Comparison of ENCODE assay signal across 18 cellular contexts in genomic region chr1:60427194-60427593, GRCh38.
A peak's percentile ranks its signal among the peaks of the same experiment; 100 is the strongest.
DNase-seq lines count a peak whose midpoint lies in the region; ATAC-seq and TF ChIP-seq lines count a peak whose summit lies in the region.
"Had no signal": no experiment of that assay in that cellular context is flagged by ENCODE, and none has a peak within 500 bp of the region (broad histone marks: within the 10 kb centered on the region; RNA-seq: fewer than 3 reads in every experiment).

No MANE protein-coding gene starts in this region.

- no peaks in the 10 kb centered on the region for H4K20me1 ChIP-seq in OCI-LY7 (ENCODE audit: insufficient read depth, low read length)

- no peak overlapping the region for H2AFZ ChIP-seq in OCI-LY7 (ENCODE audit: low read length)

- H3K27ac ChIP-seq in VCaP (peak overlapping the region; percentile 43), OCI-LY7 (ENCODE audit: low read depth, low read length, poor library complexity, severe bottlenecking) (no peak overlapping the region)
- H3K27ac ChIP-seq: KMS-11 had no signal

- in situ Hi-C loops in G401 (cut with HindIII; ENCODE audit: low sequenced_read_pairs) = no loop called here

- no peak for TF ChIP-seq CTCF in VCaP (conservative IDR thresholded peaks at IDR 0.05)
- TF ChIP-seq CTCF in OCI-LY7 (conservative IDR thresholded peaks at IDR 0.05; ENCODE audit: low read length) = no peak

- intact Hi-C loops in OCI-LY7 (cut with micrococcal nuclease; ENCODE audit: unreplicated experiment) = no loop called here

- BruUV-seq in OCI-LY7 (replicated peaks; lab: Mats Ljungman, UMichigan) = no TSS peak

- H3K9me2 ChIP-seq in OCI-LY7 (ENCODE audit: insufficient read depth, low read length) = no peaks in the 10 kb centered on the region

- no peaks in the 10 kb centered on the region for H3K79me2 ChIP-seq in OCI-LY7 (ENCODE audit: insufficient read depth, low read depth, low read length)

- H3K4me3 ChIP-seq in OCI-LY7 (ENCODE audit: low read depth, low read length, poor library complexity, severe bottlenecking) = no peak overlapping the region

- CTCF ChIA-PET in OCI-LY7 (lab: Charles Lee; ENCODE audit: unreplicated experiment) = interaction anchor here (0.5 kb wide), 1 partner anchor 111 kb away, joined by 6 read pairs; no protein-coding TSS in a partner anchor

- no peaks in the 10 kb centered on the region for H3K36me3 ChIP-seq in OCI-LY7 (ENCODE audit: insufficient read depth, low read length)

- POLR2A ChIA-PET in OCI-LY7 (lab: Charles Lee) = interaction anchor here (0.6 kb wide), 1 partner anchor 147 kb away, joined by 3 read pairs; no protein-coding TSS in a partner anchor

- DNase-seq in EL (peak; percentile 4), iris pigment epithelial cell (ENCODE audit: low read depth) (peak; percentile 41), renal cortical epithelial cell (ENCODE audit: low read depth) (peak; percentile 49), OCI-LY7 (ENCODE audit: low spot score) (no peak), G401 (ENCODE audit: low spot score) (no peak)
- no peak for DNase-seq in stimulated activated naive CD4-positive, alpha-beta T cell (lab: John Stamatoyannopoulos, UW)
- DNase-seq: ACHN; Calu3; CD4-positive, alpha-beta T cell; DMS79 treated with DMSO at 0.1 percent for 48 hours; GF-D8; HFFc6; NCI-H187; SIG-M5 had no signal

- no peak for ATAC-seq in HG03378 (IDR thresholded peaks at IDR 0.05; ENCODE audit: unreplicated experiment)
- ATAC-seq: HepG2 had no signal

- no peak overlapping the region for H3K4me2 ChIP-seq in OCI-LY7 (ENCODE audit: low read length)
- H3K4me2 ChIP-seq: KMS-11 had no signal

- no peaks in the 10 kb centered on the region for H3K9me3 ChIP-seq in OCI-LY7 (ENCODE audit: low read length)

- no peaks in the 10 kb centered on the region for H3K4me1 ChIP-seq in OCI-LY7 (ENCODE audit: insufficient read depth, low read length, poor library complexity, severe bottlenecking)

Comparison
In these comparisons a context has a peak if more than half of its experiments do, and no peak if none do; other contexts are left out.
1. DNase-seq: peak in EL (single experiment), iris pigment epithelial cell (single experiment) and renal cortical epithelial cell (single experiment); none in OCI-LY7 (single experiment), G401 (single experiment) and stimulated activated naive CD4-positive, alpha-beta T cell (0 of 6).